ENCODE assay signal across 15 cellular contexts in the genomic region with DNA sequence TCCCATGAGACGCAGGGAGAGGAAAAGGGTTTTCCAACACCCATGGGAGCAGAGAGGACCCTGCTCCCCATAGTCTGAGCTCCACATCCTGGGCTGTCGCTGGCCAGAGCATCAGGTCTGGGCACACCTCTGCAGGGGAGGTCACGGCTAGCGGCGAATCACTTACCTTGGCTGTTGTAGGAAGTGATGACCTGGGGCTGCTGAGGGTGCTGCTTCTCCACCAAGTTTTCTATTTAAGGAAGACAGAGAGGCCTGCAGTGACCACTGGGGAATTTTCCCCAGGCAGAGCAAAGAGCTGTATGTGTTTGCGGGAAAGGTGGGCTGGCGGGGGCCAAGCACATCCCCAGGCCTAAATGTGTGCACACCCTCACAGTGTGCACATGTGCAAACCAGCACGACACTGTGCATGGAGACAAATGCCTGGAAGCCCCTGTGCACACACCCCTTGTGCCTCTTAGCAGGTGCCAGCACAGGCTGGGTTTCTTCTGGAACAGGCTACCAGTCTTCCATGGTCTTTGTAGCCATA. TPM values are rescaled to one million over a fixed set of nuclear protein-coding genes. Genes with fewer than 3 reads are reported as not detected.
DNase-seq lines count a peak whose midpoint lies in the region; TF ChIP-seq lines count a peak whose summit lies in the region.
"Had no signal": no experiment of that assay in that cellular context is flagged by ENCODE, and none has a peak within 500 bp of the region (broad histone marks: within the 10 kb centered on the region; RNA-seq: fewer than 3 reads in every experiment).

No MANE protein-coding gene starts in this region.

- H2AFZ ChIP-seq in neural cell (ENCODE audit: low read depth, low read length) (no peak overlapping the region), smooth muscle cell (ENCODE audit: low read depth) (no peak overlapping the region)
- H2AFZ ChIP-seq: GM23248 had no signal

- H3K79me2 ChIP-seq in neural cell (replicated peaks; ENCODE audit: insufficient read depth, low read length) (no peaks in the 10 kb centered on the region), smooth muscle cell (ENCODE audit: low read depth) (no peaks in the 10 kb centered on the region)

- H3K36me3 Mint-ChIP-seq in endodermal cell (ENCODE audit: low read depth) = no peaks in the 10 kb centered on the region

- no peaks in the 10 kb centered on the region for H3K36me3 ChIP-seq in endodermal cell (ENCODE audit: control insufficient read depth, insufficient read depth, low read length)
- no peaks in the 10 kb centered on the region for H3K36me3 ChIP-seq in neural cell (ENCODE audit: insufficient read depth, low read length)
- H3K36me3 ChIP-seq in vagina = no peaks in the 10 kb centered on the region
- no peaks in the 10 kb centered on the region for H3K36me3 ChIP-seq in smooth muscle cell (ENCODE audit: low read depth)
- H3K36me3 ChIP-seq: BLaER1 had no signal

- H3K27me3 ChIP-seq in endodermal cell (ENCODE audit: control insufficient read depth, insufficient read depth, low read length, poor library complexity, severe bottlenecking) = peaks cover 49% of the 10 kb centered on the region
- H3K27me3 ChIP-seq in neural cell (ENCODE audit: insufficient read depth, low read depth, low read length) = no peaks in the 10 kb centered on the region
- H3K27me3 ChIP-seq in vagina = no peaks in the 10 kb centered on the region
- peaks cover 18% of the 10 kb centered on the region for H3K27me3 ChIP-seq in smooth muscle cell (ENCODE audit: low read depth)
- H3K27me3 ChIP-seq: BLaER1 had no signal

- H3K27ac Mint-ChIP-seq in endodermal cell = no peak overlapping the region

- H3K9me3 Mint-ChIP-seq in endodermal cell = no peaks in the 10 kb centered on the region
- H3K9me3 Mint-ChIP-seq: CD8-positive, alpha-beta memory T cell had no signal

- TF ChIP-seq EP300 in neural cell (conservative IDR thresholded peaks at IDR 0.05; ENCODE audit: poor library complexity, severe bottlenecking) = no peak

- peaks cover 32% of the 10 kb centered on the region for H3K4me1 Mint-ChIP-seq in endodermal cell
- H3K4me1 Mint-ChIP-seq: CD8-positive, alpha-beta memory T cell had no signal

- H4K20me1 ChIP-seq in neural cell (ENCODE audit: insufficient read depth) (no peaks in the 10 kb centered on the region), smooth muscle cell (ENCODE audit: low read depth) (no peaks in the 10 kb centered on the region)
- H4K20me1 ChIP-seq: BLaER1 had no signal

- DNase-seq in activated CD8-positive, alpha-beta memory T cell treated with anti-CD3 and anti-CD28 coated beads for 24 hours = peak; percentile 33
- no peak for DNase-seq in activated CD8-positive, alpha-beta memory T cell treated with anti-CD3 and anti-CD28 coated beads, Interleukin-2, amount 50 U/mL, for 4 hours
- DNase-seq in endodermal cell (peak; percentile 62), vagina (ENCODE audit: extremely low spot score in 2 of 2) (peak; percentile 79 to 83), smooth muscle cell (lab: John Stamatoyannopoulos, UW; ENCODE audit: unreplicated experiment) (no peak), NCI-H1105 treated with DMSO at 0.1 percent for 48 hours (lab: John Stamatoyannopoulos, UW) (no peak)
- DNase-seq: 8988T; AML-193; Caco-2; CD8-positive, alpha-beta memory T cell; DND-41; GF-D8; GM23248 had no signal

- TF ChIP-seq CTCF in endodermal cell (conservative IDR thresholded peaks at IDR 0.05) (no peak), neural cell (IDR thresholded peaks at IDR 0.05; ENCODE audit: poor library complexity, severe bottlenecking) (no peak), vagina (IDR thresholded peaks at IDR 0.05) (no peak), smooth muscle cell (IDR thresholded peaks at IDR 0.05; ENCODE audit: borderline replicate concordance, insufficient read depth, poor library complexity, severe bottlenecking) (no peak)

- 91 to 95% methylated on average over 8 of the region's 8 CpGs for WGBS in endodermal cell (ENCODE audit: insufficient coverage in 1 of 2, insufficient read length in 1 of 2), 2 experiments
- 80% methylated on average over 7 of the region's 8 CpGs for WGBS in smooth muscle cell (ENCODE audit: low lambda C conversion rate)

- H3F3A ChIP-seq in neural cell (ENCODE audit: insufficient read depth, low read length, poor library complexity, severe bottlenecking) = no peaks in the 10 kb centered on the region
- no peaks in the 10 kb centered on the region for H3F3A ChIP-seq in smooth muscle cell (ENCODE audit: low read depth)

- H3K4me2 ChIP-seq in neural cell (ENCODE audit: low read length) (no peak overlapping the region), smooth muscle cell (no peak overlapping the region)
- H3K4me2 ChIP-seq: BLaER1 had no signal

- H3K9ac ChIP-seq in endodermal cell (ENCODE audit: extremely low read depth, low read length, poor library complexity, severe bottlenecking) (no peak overlapping the region), neural cell (ENCODE audit: low read length) (no peak overlapping the region), smooth muscle cell (ENCODE audit: low read depth) (no peak overlapping the region)
- H3K9ac ChIP-seq: BLaER1, GM23248 had no signal

- no peak overlapping the region for H3K27ac ChIP-seq in endodermal cell (ENCODE audit: low read depth, low read length)
- H3K27ac ChIP-seq in neural cell (ENCODE audit: low read length) = peak overlapping the region; percentile 37
- no peak overlapping the region for H3K27ac ChIP-seq in vagina
- H3K27ac ChIP-seq in smooth muscle cell (ENCODE audit: low read depth) = no peak overlapping the region
- H3K27ac ChIP-seq: BLaER1, GM23248 had no signal

- H3K9me3 ChIP-seq in endodermal cell (ENCODE audit: control insufficient read depth, low read length) (no peaks in the 10 kb centered on the region), neural cell (ENCODE audit: low read length) (no peaks in the 10 kb centered on the region), vagina (no peaks in the 10 kb centered on the region), smooth muscle cell (replicated peaks; ENCODE audit: low read depth) (no peaks in the 10 kb centered on the region)
- H3K9me3 ChIP-seq: BLaER1, Caco-2 had no signal

- H3K4me3 Mint-ChIP-seq in endodermal cell = no peak overlapping the region
- H3K4me3 Mint-ChIP-seq: CD8-positive, alpha-beta memory T cell had no signal

- peaks cover 68% of the 10 kb centered on the region for H3K27me3 Mint-ChIP-seq in endodermal cell (ENCODE audit: insufficient read depth)

- H3K9me2 ChIP-seq in neural cell (ENCODE audit: insufficient read depth, low read length) = no peaks in the 10 kb centered on the region

- H3K4me3 ChIP-seq in endodermal cell (ENCODE audit: low read length) (no peak overlapping the region), neural cell (ENCODE audit: low read length) (peak overlapping the region; percentile 12), vagina (no peak overlapping the region), smooth muscle cell (no peak overlapping the region)
- H3K4me3 ChIP-seq: BLaER1, GM23248 had no signal

- intact Hi-C loops in vagina (cut with DNase I) = no loop called here

- no peak for TF ChIP-seq RAD21 in neural cell (conservative IDR thresholded peaks at IDR 0.05)

- no peak for TF ChIP-seq POLR2A in vagina (IDR thresholded peaks at IDR 0.05)

- H3K4me1 ChIP-seq in endodermal cell (ENCODE audit: control insufficient read depth, insufficient read depth, low read length) = peaks cover 13% of the 10 kb centered on the region
- H3K4me1 ChIP-seq in vagina = no peaks in the 10 kb centered on the region
- peaks cover 5% of the 10 kb centered on the region for H3K4me1 ChIP-seq in smooth muscle cell (ENCODE audit: low read depth)
- H3K4me1 ChIP-seq: BLaER1, Caco-2 had no signal

TF ChIP-seq in neural cell, 6 proteins besides CTCF, POLR2A, EP300 and RAD21:
- no peak for TF ChIP-seq EZH2 (IDR thresholded peaks at IDR 0.05; ENCODE audit: borderline replicate concordance, insufficient read depth, low read length, poor library complexity, severe bottlenecking)
- TF ChIP-seq, protein P1, sequence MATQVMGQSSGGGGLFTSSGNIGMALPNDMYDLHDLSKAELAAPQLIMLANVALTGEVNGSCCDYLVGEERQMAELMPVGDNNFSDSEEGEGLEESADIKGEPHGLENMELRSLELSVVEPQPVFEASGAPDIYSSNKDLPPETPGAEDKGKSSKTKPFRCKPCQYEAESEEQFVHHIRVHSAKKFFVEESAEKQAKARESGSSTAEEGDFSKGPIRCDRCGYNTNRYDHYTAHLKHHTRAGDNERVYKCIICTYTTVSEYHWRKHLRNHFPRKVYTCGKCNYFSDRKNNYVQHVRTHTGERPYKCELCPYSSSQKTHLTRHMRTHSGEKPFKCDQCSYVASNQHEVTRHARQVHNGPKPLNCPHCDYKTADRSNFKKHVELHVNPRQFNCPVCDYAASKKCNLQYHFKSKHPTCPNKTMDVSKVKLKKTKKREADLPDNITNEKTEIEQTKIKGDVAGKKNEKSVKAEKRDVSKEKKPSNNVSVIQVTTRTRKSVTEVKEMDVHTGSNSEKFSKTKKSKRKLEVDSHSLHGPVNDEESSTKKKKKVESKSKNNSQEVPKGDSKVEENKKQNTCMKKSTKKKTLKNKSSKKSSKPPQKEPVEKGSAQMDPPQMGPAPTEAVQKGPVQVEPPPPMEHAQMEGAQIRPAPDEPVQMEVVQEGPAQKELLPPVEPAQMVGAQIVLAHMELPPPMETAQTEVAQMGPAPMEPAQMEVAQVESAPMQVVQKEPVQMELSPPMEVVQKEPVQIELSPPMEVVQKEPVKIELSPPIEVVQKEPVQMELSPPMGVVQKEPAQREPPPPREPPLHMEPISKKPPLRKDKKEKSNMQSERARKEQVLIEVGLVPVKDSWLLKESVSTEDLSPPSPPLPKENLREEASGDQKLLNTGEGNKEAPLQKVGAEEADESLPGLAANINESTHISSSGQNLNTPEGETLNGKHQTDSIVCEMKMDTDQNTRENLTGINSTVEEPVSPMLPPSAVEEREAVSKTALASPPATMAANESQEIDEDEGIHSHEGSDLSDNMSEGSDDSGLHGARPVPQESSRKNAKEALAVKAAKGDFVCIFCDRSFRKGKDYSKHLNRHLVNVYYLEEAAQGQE (IDR thresholded peaks at IDR 0.05; ENCODE audit: borderline replicate concordance) = no peak
- no peak for TF ChIP-seq MXI1 (conservative IDR thresholded peaks at IDR 0.05; ENCODE audit: poor library complexity, severe bottlenecking)
- no peak for TF ChIP-seq POLR2AphosphoS5 (IDR thresholded peaks at IDR 0.05)
- TF ChIP-seq TAF1 (IDR thresholded peaks at IDR 0.05; ENCODE audit: low read depth) = no peak
- TF ChIP-seq SMC3 (conservative IDR thresholded peaks at IDR 0.05; ENCODE audit: poor library complexity) = no peak

RNA-seq across cellular contexts. Expression of a gene that starts 7.6 kb away (rescaled TPM):
- total RNA-seq in endodermal cell (not detected), vagina (3.7 TPM), smooth muscle cell (0.09 TPM in 2 replicates)
- polyA plus RNA-seq in endodermal cell (2013, experiment 1 of 2) = 0.14 TPM
- not detected for polyA plus RNA-seq in endodermal cell (2013, experiment 2 of 2)
- polyA plus RNA-seq in neural cell (1.7 TPM in 2 replicates), smooth muscle cell (0.07 and 0.08 TPM in 2 replicates)
- 2.7 and 2.8 TPM in 2 replicates for polyA minus RNA-seq in neural cell
- total RNA-seq: Caco-2; CD8-positive, alpha-beta memory T cell had no signal

Comparison
In these comparisons a context has a peak if more than half of its experiments do, and no peak if none do; other contexts are left out.
1. DNase-seq: peak in activated CD8-positive, alpha-beta memory T cell treated with anti-CD3 and anti-CD28 coated beads for 24 hours (single experiment), endodermal cell (single experiment) and vagina (2 of 2); none in activated CD8-positive, alpha-beta memory T cell treated with anti-CD3 and anti-CD28 coated beads, Interleukin-2, amount 50 U/mL, for 4 hours (single experiment), smooth muscle cell (single experiment) and NCI-H1105 treated with DMSO at 0.1 percent for 48 hours (single experiment).